Comparison of ENCODE assay signal across 1 cellular context in genomic region chr2:55279140-55279846, GRCh38.
TF ChIP-seq lines count a peak whose summit lies in the region.
"Not testable (repeated sequence)": the region's sequence is repeated elsewhere in the genome, so short reads cannot be mapped to it uniquely, and the experiment has no call there.

No MANE protein-coding gene starts in this region.

TF ChIP-seq in K562, 482 proteins besides CTCF, POLR2A, EP300 and RAD21 (continued from another document and continues in another):
- peak; percentile 67; the same call in 1 of the 2 replicates for TF ChIP-seq ZNF395 (CRISPR knock-in tag; IDR thresholded peaks at IDR 0.05)
- TF ChIP-seq HDAC8 (tag; IDR thresholded peaks at IDR 0.05) = peak; percentile 77; the same call in 1 of the 2 replicates
- TF ChIP-seq ZBTB34 (CRISPR knock-in tag; IDR thresholded peaks at IDR 0.05) = 0 out of 2 replicates have a peak, but pooled peaks have one; percentile 41
- TF ChIP-seq CREB3 (tag; conservative IDR thresholded peaks at IDR 0.05; ENCODE audit: low read depth) = peak; percentile 88; the same call in 1 of the 2 replicates
- TF ChIP-seq ZNF668 (CRISPR knock-in tag; IDR thresholded peaks at IDR 0.05) = 0 out of 2 replicates have a peak, but pooled peaks have one; percentile 57
- peak; percentile 75 for TF ChIP-seq DDX20 (tag; IDR thresholded peaks at IDR 0.05; ENCODE audit: low read depth)
- 0 out of 2 replicates have a peak, but pooled peaks have one; percentile 25 for TF ChIP-seq MYC (IDR thresholded peaks at IDR 0.05; ENCODE audit: low read depth, low read length)
- TF ChIP-seq MYC (CRISPR knock-in tag; IDR thresholded peaks at IDR 0.05; ENCODE audit: borderline replicate concordance, low read depth); ZNF740 (CRISPR knock-in tag; IDR thresholded peaks at IDR 0.05); NR2C1 (IDR thresholded peaks at IDR 0.05): not testable (repeated sequence)
- peak in 1 of 3 experiments; percentile 64; a peak in 1 of 6 replicates for TF ChIP-seq ZBTB11 (CRISPR knock-in tag; IDR thresholded peaks at IDR 0.05)
- TF ChIP-seq MEF2D (tag; conservative IDR thresholded peaks at IDR 0.05; ENCODE audit: low read depth) = 0 out of 2 replicates have a peak, but pooled peaks have one; percentile 30
- peak; percentile 82; the same call in 1 of the 2 replicates for TF ChIP-seq ZNF583 (CRISPR knock-in tag; IDR thresholded peaks at IDR 0.05)
- 0 out of 2 replicates have a peak, but pooled peaks have one; percentile 32 for TF ChIP-seq CBFA2T3 (IDR thresholded peaks at IDR 0.05)
- TF ChIP-seq ZNF740 (tag; IDR thresholded peaks at IDR 0.05) = peak in 1 of 2 experiments; percentile 81; a peak in 2 of 4 replicates
- peak; percentile 47 for TF ChIP-seq HINFP (tag; conservative IDR thresholded peaks at IDR 0.05; ENCODE audit: low read depth)
- TF ChIP-seq ZNF639 (CRISPR knock-in tag; conservative IDR thresholded peaks at IDR 0.05 in 1 of 2, IDR thresholded peaks at IDR 0.05 in 1 of 2) = peak in 1 of 2 experiments; percentile 51; a peak in 1 of 4 replicates
- peak; percentile 96 for TF ChIP-seq ZNF592 (IDR thresholded peaks at IDR 0.05)
- TF ChIP-seq NR2C1 (tag; IDR thresholded peaks at IDR 0.05) = peak; percentile 63
- TF ChIP-seq CBFA2T2 (conservative IDR thresholded peaks at IDR 0.05) = 0 out of 2 replicates have a peak, but pooled peaks have one; percentile 20
- TF ChIP-seq KLF6 (CRISPR knock-in tag; IDR thresholded peaks at IDR 0.05; ENCODE audit: borderline replicate concordance) = peak; percentile 25; the same call in 1 of the 2 replicates
